In the genomic region with DNA sequence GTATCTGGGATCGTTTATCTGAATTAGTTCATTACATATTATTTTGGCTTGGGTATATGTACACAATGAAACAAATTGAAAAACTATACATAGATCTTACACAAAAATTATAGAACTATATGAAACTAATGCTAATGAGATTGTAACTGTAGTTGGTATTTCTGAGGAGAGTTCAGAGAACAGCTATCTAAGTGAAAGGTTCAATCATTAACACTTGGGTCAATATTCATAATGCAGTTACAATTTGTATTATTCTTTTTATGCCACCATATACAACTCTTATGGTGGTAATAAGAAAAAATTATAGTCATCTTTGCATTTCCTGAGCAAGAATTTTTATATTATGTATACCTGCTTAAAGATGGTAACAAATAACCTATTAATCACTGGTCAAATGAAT, we compare ENCODE assay signal across 6 cellular contexts.
"Had no signal": no experiment of that assay in that cellular context is flagged by ENCODE, and none has a peak within 500 bp of the region (broad histone marks: within the 10 kb centered on the region; RNA-seq: fewer than 3 reads in every experiment).

No MANE protein-coding gene starts in this region.

- DNase-seq: IMR-90, KBM-7, KG1 had no signal

- ATAC-seq: K562 had no signal

- FAIRE-seq: HTR-8/SVneo, K562 had no signal

- H3K27ac ChIP-seq: HL-60 had no signal

- H3K4me3 ChIP-seq: K562 had no signal
